ENCODE assay signal across 8 cellular contexts in the genomic region with DNA sequence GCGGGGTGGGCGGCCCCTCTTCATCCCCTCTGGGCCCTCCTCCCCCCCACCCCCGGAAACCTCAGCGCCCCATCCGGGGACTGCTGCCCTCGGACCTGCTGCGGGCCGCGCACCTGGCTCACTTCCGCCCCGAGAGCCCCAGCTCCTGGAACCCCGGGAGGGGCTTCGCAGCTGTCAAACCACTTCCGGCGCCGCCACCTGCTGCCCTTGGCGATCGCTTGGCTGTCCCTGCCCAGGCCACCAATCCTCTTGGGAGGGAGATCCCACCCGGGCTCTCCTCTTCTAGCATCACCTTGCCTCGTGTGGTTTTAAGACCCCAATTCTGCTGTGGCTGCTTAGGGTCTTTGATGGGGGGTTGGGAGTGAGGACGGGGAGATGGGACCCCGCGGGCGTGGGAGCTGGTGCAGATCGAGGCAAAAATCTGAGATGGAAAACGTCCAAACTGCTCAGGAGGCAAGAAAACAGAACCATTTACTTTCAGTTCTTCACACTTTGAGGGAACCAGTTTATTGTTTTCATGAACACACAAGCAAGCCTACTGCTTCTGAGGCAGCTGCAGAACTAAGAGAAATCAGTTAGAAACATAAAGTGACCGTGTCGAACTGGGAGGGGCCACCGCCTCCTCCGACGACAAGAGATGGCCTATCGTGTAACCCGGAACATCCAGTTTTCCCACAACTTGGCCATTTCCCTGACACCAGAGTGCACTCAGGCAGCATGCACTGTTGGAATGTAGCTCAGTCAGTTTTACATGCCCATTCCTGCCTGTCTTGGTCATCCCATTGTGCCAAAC. TPM values are rescaled to one million over a fixed set of nuclear protein-coding genes. Genes with fewer than 3 reads are reported as not detected.
DNase-seq lines count a peak whose midpoint lies in the region; ATAC-seq and TF ChIP-seq lines count a peak whose summit lies in the region.

No MANE protein-coding gene starts in this region.

- H3K27me3 Mint-ChIP-seq in glutamatergic neuron (ENCODE audit: unreplicated experiment) = peaks cover 4% of the 10 kb centered on the region

- peak overlapping the region; percentile 79 for H3K9ac ChIP-seq in DND-41 (ENCODE audit: low read depth, low read length)

- H3K27ac Mint-ChIP-seq in glutamatergic neuron (ENCODE audit: unreplicated experiment) = peak overlapping the region; percentile 97

- DNase-seq in DND-41 (peak; percentile 93), HT-29 (ENCODE audit: low spot score) (peak; percentile 80), RPMI7951 (ENCODE audit: low read depth) (peak; percentile 73), glutamatergic neuron (peak; percentile 74), ovary (peak; percentile 30 to 56 (median 45)), uterus (peak in 1 of 2 donors; percentile 26)
- peak; percentile 64 for DNase-seq in activated naive CD4-positive, alpha-beta T cell treated with Interleukin-2 at 50 U/mL for 16 hours

- H3K27ac ChIP-seq in DND-41 (ENCODE audit: low read length) = peak overlapping the region; percentile 87
- peak overlapping the region; percentile 73 to 85 for H3K27ac ChIP-seq in ovary
- peak overlapping the region; percentile 82 to 83 for H3K27ac ChIP-seq in uterus

- peaks cover 4% of the 10 kb centered on the region for H3K9me3 Mint-ChIP-seq in glutamatergic neuron (ENCODE audit: unreplicated experiment)

- 35 to 44% (median 41%) methylated on average over 20 to 33 of the region's 33 CpGs for WGBS in ovary, 3 donors

- H3K79me2 ChIP-seq in DND-41 (ENCODE audit: insufficient read depth, low read length) = peaks cover 61% of the 10 kb centered on the region

- H2AFZ ChIP-seq in DND-41 (ENCODE audit: low read depth, low read length) = peak overlapping the region; percentile 7; the same call in 1 of the 2 replicates

- no peaks in the 10 kb centered on the region for H3K36me3 Mint-ChIP-seq in glutamatergic neuron (ENCODE audit: unreplicated experiment)

- H3K4me1 ChIP-seq in DND-41 (ENCODE audit: insufficient read depth, low read length) (peaks cover 77% of the 10 kb centered on the region), ovary (ENCODE audit: insufficient read depth) (no peaks in the 10 kb centered on the region), uterus (no peaks in the 10 kb centered on the region)

- TF ChIP-seq POLR2A in ovary (IDR thresholded peaks at IDR 0.05) (no peak), uterus (IDR thresholded peaks at IDR 0.05) (no peak)

- no peaks in the 10 kb centered on the region for H3K9me3 ChIP-seq in DND-41 (ENCODE audit: insufficient read depth, low read length, severe bottlenecking)
- H3K9me3 ChIP-seq in ovary = no peaks in the 10 kb centered on the region
- no peaks in the 10 kb centered on the region for H3K9me3 ChIP-seq in uterus

- no peak for TF ChIP-seq EP300 in ovary (IDR thresholded peaks at IDR 0.05)

- H3K27me3 ChIP-seq in DND-41 (ENCODE audit: insufficient read depth, low read length, poor library complexity) (no peaks in the 10 kb centered on the region), ovary (no peaks in the 10 kb centered on the region), uterus (no peaks in the 10 kb centered on the region)

- peak; percentile 71 for ATAC-seq in DND-41 (ENCODE audit: insufficient read depth, low read depth)
- peak; percentile 64 for ATAC-seq in GM21423 (IDR thresholded peaks at IDR 0.05; ENCODE audit: unreplicated experiment)

- H3K4me2 ChIP-seq in DND-41 (ENCODE audit: insufficient read depth, low read length) = peak overlapping the region; percentile 66

- H3K4me3 ChIP-seq in DND-41 (ENCODE audit: low read depth in 1 of 2, low read length in 2 of 2) = peak overlapping the region; percentile 35 to 57; a peak in 3 of 4 replicates
- peak overlapping the region; percentile 58 for H3K4me3 ChIP-seq in ovary
- peak overlapping the region; percentile 44 to 57 for H3K4me3 ChIP-seq in uterus

- no peak for TF ChIP-seq CTCF in DND-41 (IDR thresholded peaks at IDR 0.05; ENCODE audit: borderline replicate concordance, extremely low read depth, low read length, poor library complexity, severe bottlenecking)
- TF ChIP-seq CTCF in glutamatergic neuron (IDR thresholded peaks at IDR 0.05; ENCODE audit: partially characterized antibody, unreplicated experiment) = no peak
- TF ChIP-seq CTCF in ovary (IDR thresholded peaks at IDR 0.05) = no peak
- no peak for TF ChIP-seq CTCF in uterus (IDR thresholded peaks at IDR 0.05)

- H3K36me3 ChIP-seq in DND-41 (ENCODE audit: insufficient read depth, low read length) = peaks cover 16% of the 10 kb centered on the region
- H3K36me3 ChIP-seq in ovary = no peaks in the 10 kb centered on the region
- no peaks in the 10 kb centered on the region for H3K36me3 ChIP-seq in uterus

- intact Hi-C loops in ovary (cut with DNase I) = no loop called here
- intact Hi-C loops in uterus (cut with DNase I; ENCODE audit: low total_unique reads) = no loop called here

- peak overlapping the region; percentile 86 for H3K4me3 Mint-ChIP-seq in glutamatergic neuron (ENCODE audit: unreplicated experiment)

- peaks cover 3% of the 10 kb centered on the region; the same call in 1 of the 2 replicates for H4K20me1 ChIP-seq in DND-41 (ENCODE audit: insufficient read depth, low read length)

- peaks cover 16% of the 10 kb centered on the region for H3K4me1 Mint-ChIP-seq in glutamatergic neuron (ENCODE audit: low read depth, unreplicated experiment)

RNA-seq across cellular contexts. Expression of a gene that starts 0.8 kb away (rescaled TPM):
- total RNA-seq in HT-29 (2014; rRNA removed; shearing (Covaris generic)) = 17.6 and 22.7 TPM in 2 replicates
- 7.6 and 8.9 TPM in 2 replicates for total RNA-seq in RPMI7951 (2014; rRNA removed; shearing (Covaris generic))
- 29.6 TPM for total RNA-seq in glutamatergic neuron (ENCODE audit: unreplicated experiment)
- total RNA-seq in ovary = 10 to 100 TPM; 11.9 to 20.4 (median 18.1) TPM
- polyA plus RNA-seq in ovary = 10 to 100 TPM in 1 of 2 donors, 1 to 10 TPM in 1; 7.9 to 22.7 TPM
- 10 to 100 TPM in 3 of 4 donors, 1 to 10 TPM in 1; 1.2 to 32.1 (median 20.6) TPM for total RNA-seq in uterus
